Comparison of ENCODE assay signal across 18 cellular contexts in the genomic region with DNA sequence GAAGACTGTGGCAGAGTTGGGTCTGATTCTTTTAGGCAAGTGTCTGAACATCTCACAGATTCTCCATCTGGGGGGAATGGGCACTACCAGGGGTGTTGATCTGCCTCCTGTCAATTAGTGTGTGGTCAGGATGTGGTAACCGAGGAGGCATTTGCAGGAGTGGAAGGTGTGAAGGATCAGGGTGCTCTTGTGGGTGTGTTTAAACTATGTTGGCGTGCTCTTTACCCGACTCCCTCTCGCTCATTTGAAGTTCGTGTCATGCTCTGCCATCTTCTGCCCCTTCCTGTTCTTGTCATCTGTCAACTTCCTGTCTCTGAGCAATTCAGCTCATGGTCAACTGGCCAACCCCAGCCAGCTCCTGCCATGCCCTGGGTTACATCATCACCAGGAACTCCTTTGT.
DNase-seq lines count a peak whose midpoint lies in the region; ATAC-seq and TF ChIP-seq lines count a peak whose summit lies in the region.
"Had no signal": no experiment of that assay in that cellular context is flagged by ENCODE, and none has a peak within 500 bp of the region (broad histone marks: within the 10 kb centered on the region; RNA-seq: fewer than 3 reads in every experiment).

No MANE protein-coding gene starts in this region.

- H3K9me3 Mint-ChIP-seq in stimulated activated effector memory CD8-positive, alpha-beta T cell treated with anti-CD3 and anti-CD28 coated beads, Interleukin-12 subunit alpha, Interleukin-12 subunit beta, amount 100 ng/mL, for 72 hours = no peaks in the 10 kb centered on the region
- H3K9me3 Mint-ChIP-seq: stimulated activated naive B cell treated with anti-CD40 and anti-IgM and Interleukin-4, amounts not matched to agents 10 μg/mL and 1 μg/mL and 100 μg/mL, for 72 hours had no signal

- peak; percentile 80 for ATAC-seq in stimulated activated effector memory CD8-positive, alpha-beta T cell treated with anti-CD3 and anti-CD28 coated beads, Interleukin-12 subunit alpha, Interleukin-12 subunit beta, amount 100 ng/mL, for 72 hours
- ATAC-seq in HG03378 (IDR thresholded peaks at IDR 0.05; ENCODE audit: unreplicated experiment) = no peak
- ATAC-seq: stimulated activated naive B cell treated with anti-CD40 and anti-IgM and Interleukin-4, amounts not matched to agents 10 μg/mL and 1 μg/mL and 100 μg/mL, for 72 hours had no signal

- H3K4me1 ChIP-seq in osteoblast (ENCODE audit: insufficient read depth, low read length) = peaks cover 13% of the 10 kb centered on the region
- H3K4me1 ChIP-seq: left ventricle myocardium inferior had no signal

- H3K4me3 Mint-ChIP-seq in stimulated activated effector memory CD8-positive, alpha-beta T cell treated with anti-CD3 and anti-CD28 coated beads, Interleukin-12 subunit alpha, Interleukin-12 subunit beta, amount 100 ng/mL, for 72 hours = no peak overlapping the region
- H3K4me3 Mint-ChIP-seq: naive B cell; stimulated activated naive B cell treated with anti-CD40 and anti-IgM and Interleukin-4, amounts not matched to agents 10 μg/mL and 1 μg/mL and 100 μg/mL, for 72 hours had no signal

- intact Hi-C loops in dorsolateral prefrontal cortex (cut with DNase I) = loop anchor here in 1 of 2 donors (5.0 to 10.0 kb wide), 2 partner anchors 40 to 62 kb away; no protein-coding TSS in a partner anchor

- no peaks in the 10 kb centered on the region for H3K36me3 ChIP-seq in osteoblast (ENCODE audit: insufficient read depth, low read length)
- H3K36me3 ChIP-seq: cardiac muscle cell, left ventricle myocardium inferior had no signal

- peaks cover 13% of the 10 kb centered on the region for H3K4me1 Mint-ChIP-seq in stimulated activated effector memory CD8-positive, alpha-beta T cell treated with anti-CD3 and anti-CD28 coated beads, Interleukin-12 subunit alpha, Interleukin-12 subunit beta, amount 100 ng/mL, for 72 hours
- H3K4me1 Mint-ChIP-seq: naive B cell; stimulated activated naive B cell treated with anti-CD40 and anti-IgM and Interleukin-4, amounts not matched to agents 10 μg/mL and 1 μg/mL and 100 μg/mL, for 72 hours had no signal

- H3K4me3 ChIP-seq in dorsolateral prefrontal cortex = no peak overlapping the region
- no peak overlapping the region for H3K4me3 ChIP-seq in osteoblast (ENCODE audit: insufficient read depth, low read length)
- H3K4me3 ChIP-seq: cardiac muscle cell, GM23248, left ventricle myocardium inferior had no signal

- H3K27ac Mint-ChIP-seq in stimulated activated effector memory CD8-positive, alpha-beta T cell treated with anti-CD3 and anti-CD28 coated beads, Interleukin-12 subunit alpha, Interleukin-12 subunit beta, amount 100 ng/mL, for 72 hours = no peak overlapping the region
- H3K27ac Mint-ChIP-seq: naive B cell; stimulated activated naive B cell treated with anti-CD40 and anti-IgM and Interleukin-4, amounts not matched to agents 10 μg/mL and 1 μg/mL and 100 μg/mL, for 72 hours had no signal

- H3K4me2 ChIP-seq in osteoblast (ENCODE audit: insufficient read depth, low read length) = no peak overlapping the region

- no peaks in the 10 kb centered on the region for H4K20me1 ChIP-seq in osteoblast (ENCODE audit: insufficient read depth, low read length)

- H3K27me3 ChIP-seq in dorsolateral prefrontal cortex (no peaks in the 10 kb centered on the region), osteoblast (ENCODE audit: insufficient read depth, low read length) (no peaks in the 10 kb centered on the region)

- H3K9me3 ChIP-seq in osteoblast (ENCODE audit: low read depth, low read length) = no peaks in the 10 kb centered on the region

- peak; percentile 40 for DNase-seq in activated gamma-delta T cell treated with Interleukin-2 at 50 U/mL for 16 hours
- DNase-seq in activated gamma-delta T cell (lab: John Stamatoyannopoulos, UW) = no peak
- DNase-seq in SW480 (ENCODE audit: low spot score) = peak; percentile 69
- no peak for DNase-seq in dorsolateral prefrontal cortex
- DNase-seq in stimulated activated effector memory CD8-positive, alpha-beta T cell treated with anti-CD3 and anti-CD28 coated beads, Interleukin-12 subunit alpha, Interleukin-12 subunit beta, amount 100 ng/mL, for 72 hours (ENCODE audit: low spot score in 2 of 2) = peak in 1 of 2 donors; percentile 52
- no peak for DNase-seq in osteoblast (ENCODE audit: insufficient read length, low spot score, missing footprints)
- DNase-seq in GM20000 (ENCODE audit: low spot score) = no peak
- DNase-seq: activated CD4-positive, alpha-beta T cell treated with anti-CD3 and anti-CD28 coated beads for 1 hour; DMS 273 treated with DMSO at 0.1 percent for 48 hours; GM23248; left ventricle myocardium inferior; naive B cell; NCI-H2081; NCI-H69; stimulated activated naive B cell treated with anti-CD40 and anti-IgM and Interleukin-4, amounts not matched to agents 10 μg/mL and 1 μg/mL and 100 μg/mL, for 72 hours had no signal

- TF ChIP-seq CTCF in dorsolateral prefrontal cortex (IDR thresholded peaks at IDR 0.05 in 54 of 56, conservative IDR thresholded peaks at IDR 0.05 in 2 of 56; ENCODE audit: low read depth in 1 of 56, partially characterized antibody in 56 of 56) (no peak), osteoblast (IDR thresholded peaks at IDR 0.05; ENCODE audit: extremely low read depth, low read depth, low read length) (no peak), GM20000 (IDR thresholded peaks at IDR 0.05; ENCODE audit: extremely low read depth, missing control alignments) (no peak)

- peak overlapping the region in 47 of 59 donors; percentile 11 to 94 (median 80) for H3K27ac ChIP-seq in dorsolateral prefrontal cortex
- H3K27ac ChIP-seq in osteoblast (ENCODE audit: low read depth, low read length) = no peak overlapping the region
- H3K27ac ChIP-seq: cardiac muscle cell, GM23248, left ventricle myocardium inferior, RWPE1 had no signal

- peaks cover 6% of the 10 kb centered on the region for H3K36me3 Mint-ChIP-seq in stimulated activated effector memory CD8-positive, alpha-beta T cell treated with anti-CD3 and anti-CD28 coated beads, Interleukin-12 subunit alpha, Interleukin-12 subunit beta, amount 100 ng/mL, for 72 hours
- H3K36me3 Mint-ChIP-seq: naive B cell had no signal

- H2AFZ ChIP-seq in osteoblast (ENCODE audit: low read length) = no peak overlapping the region
- H2AFZ ChIP-seq: GM23248 had no signal

- no peaks in the 10 kb centered on the region for H3K79me2 ChIP-seq in osteoblast (ENCODE audit: insufficient read depth, low read length)

Comparison
In these comparisons a context has a peak if more than half of its experiments do, and no peak if none do; other contexts are left out.
1. DNase-seq: peak in activated gamma-delta T cell treated with Interleukin-2 at 50 U/mL for 16 hours (single experiment) and SW480 (single experiment); none in activated gamma-delta T cell (single experiment), dorsolateral prefrontal cortex (0 of 10), osteoblast (single experiment) and GM20000 (single experiment).